ENCODE assay signal across 8 cellular contexts in genomic region chr9:130451509-130452388, GRCh38. TPM values are rescaled to one million over a fixed set of nuclear protein-coding genes. Genes with fewer than 3 reads are reported as not detected.
DNase-seq lines count a peak whose midpoint lies in the region; ATAC-seq and TF ChIP-seq lines count a peak whose summit lies in the region.

No MANE protein-coding gene starts in this region.

- no peak overlapping the region for H3K4me3 Mint-ChIP-seq in immature natural killer cell

- H3K56ac ChIP-seq in mesendoderm (ENCODE audit: low read length) = no peak overlapping the region

- H3K27ac ChIP-seq in KMS-11 = no peak overlapping the region
- H3K27ac ChIP-seq in dorsolateral prefrontal cortex = peak overlapping the region in 20 of 59 donors; percentile 5 to 68 (median 44)
- no peak overlapping the region for H3K27ac ChIP-seq in mesendoderm (ENCODE audit: low read depth, low read length)

- H3K4me2 ChIP-seq in KMS-11 = no peak overlapping the region
- H3K4me2 ChIP-seq in mesendoderm (ENCODE audit: low read length) = no peak overlapping the region

- no peak overlapping the region for H4K5ac ChIP-seq in mesendoderm (ENCODE audit: low read length)

- H3K4ac ChIP-seq in mesendoderm (ENCODE audit: low read depth, low read length) = no peak overlapping the region

- H3K4me1 ChIP-seq in KMS-11 (ENCODE audit: low read depth, poor library complexity, severe bottlenecking) (peaks cover 8% of the 10 kb centered on the region), mesendoderm (ENCODE audit: control insufficient read depth, low read depth, low read length) (peaks cover 8% of the 10 kb centered on the region)

- peak; percentile 92 for DNase-seq in DMS53 (lab: John Stamatoyannopoulos, UW)
- DNase-seq in dorsolateral prefrontal cortex = peak in 8 of 10 donors; percentile 36 to 83 (median 66)
- DNase-seq in mesendoderm = peak; percentile 80
- DNase-seq in immature natural killer cell = no peak

- no peak overlapping the region for H3K23ac ChIP-seq in mesendoderm (ENCODE audit: low read length)

- no peaks in the 10 kb centered on the region for H4K20me1 ChIP-seq in KMS-11 (ENCODE audit: insufficient read depth)

- no peak overlapping the region for H4K8ac ChIP-seq in mesendoderm (ENCODE audit: low read depth, low read length)

- no peaks in the 10 kb centered on the region for H3K4me1 Mint-ChIP-seq in immature natural killer cell

- H3K27me3 Mint-ChIP-seq in immature natural killer cell (ENCODE audit: low read depth in 3 of 3) = peaks cover 3 to 8% (median 3%) of the 10 kb centered on the region in 3 donors

- no peak overlapping the region for H3K9ac ChIP-seq in KMS-11
- H3K9ac ChIP-seq in mesendoderm (ENCODE audit: low read length) = no peak overlapping the region

- H3K27ac Mint-ChIP-seq in immature natural killer cell = no peak overlapping the region

- no peaks in the 10 kb centered on the region for H3K9me3 Mint-ChIP-seq in immature natural killer cell

- WGBS in mesendoderm (ENCODE audit: extremely low coverage, insufficient coverage, low lambda C conversion rate) = no CpG with 5 or more reads among the region's 23 CpGs

- TF ChIP-seq CTCF in KMS-11 (conservative IDR thresholded peaks at IDR 0.05; ENCODE audit: low read depth, low read length) = peak; percentile 62
- peak in 8 of 56 donors; percentile 10 to 36 (median 20) for TF ChIP-seq CTCF in dorsolateral prefrontal cortex (IDR thresholded peaks at IDR 0.05 in 54 of 56, conservative IDR thresholded peaks at IDR 0.05 in 2 of 56; ENCODE audit: low read depth in 1 of 56, partially characterized antibody in 56 of 56)

- no peaks in the 10 kb centered on the region for H3K36me3 Mint-ChIP-seq in immature natural killer cell

- no peaks in the 10 kb centered on the region for H3K79me1 ChIP-seq in mesendoderm (ENCODE audit: low read length)

- H3K36me3 ChIP-seq in KMS-11 (ENCODE audit: insufficient read depth) (no peaks in the 10 kb centered on the region), mesendoderm (ENCODE audit: control insufficient read depth, insufficient read depth, low read length) (no peaks in the 10 kb centered on the region)

- H2BK5ac ChIP-seq in mesendoderm (ENCODE audit: low read length) = no peak overlapping the region

- H2BK15ac ChIP-seq in mesendoderm (replicated peaks; ENCODE audit: low read depth) = no peak overlapping the region

- H3K18ac ChIP-seq in mesendoderm (ENCODE audit: low read length) = no peak overlapping the region

- no peak overlapping the region for H2AFZ ChIP-seq in KMS-11 (ENCODE audit: low read depth)

- H3K27me3 ChIP-seq in KMS-11 (ENCODE audit: insufficient read depth, low read depth) (peaks cover 10% of the 10 kb centered on the region; the same call in 1 of the 2 replicates), dorsolateral prefrontal cortex (no peaks in the 10 kb centered on the region), mesendoderm (ENCODE audit: insufficient read depth, low read length, poor library complexity) (no peaks in the 10 kb centered on the region)

- H3K79me2 ChIP-seq in KMS-11 (ENCODE audit: insufficient read depth, low read depth) (no peaks in the 10 kb centered on the region), mesendoderm (ENCODE audit: control insufficient read depth, insufficient read depth, low read length) (no peaks in the 10 kb centered on the region)

- no peak overlapping the region for H2BK120ac ChIP-seq in mesendoderm (ENCODE audit: low read depth, low read length)

- H3K4me3 ChIP-seq in KMS-11 (IDR thresholded peaks at IDR 0.05; ENCODE audit: insufficient read depth, low read depth, low read length) (no peak overlapping the region), dorsolateral prefrontal cortex (no peak overlapping the region), mesendoderm (ENCODE audit: low read length) (no peak overlapping the region)

- intact Hi-C loops in dorsolateral prefrontal cortex (cut with DNase I) = no loop called here

- no peak for ATAC-seq in GM21367 (IDR thresholded peaks at IDR 0.05; ENCODE audit: unreplicated experiment)
- no peak for ATAC-seq in GM19452 (IDR thresholded peaks at IDR 0.05; ENCODE audit: unreplicated experiment)

- no peak overlapping the region for H2AK5ac ChIP-seq in mesendoderm (ENCODE audit: low read length)

TF ChIP-seq in PFSK-1, 5 proteins besides CTCF, POLR2A, EP300 and RAD21:
- no peak for TF ChIP-seq FOXP2 (optimal IDR thresholded peaks at IDR 0.05; ENCODE audit: borderline replicate concordance, extremely low read depth, extremely low read length, insufficient read depth)
- no peak for TF ChIP-seq REST (IDR thresholded peaks at IDR 0.05; ENCODE audit: insufficient read depth in 1 of 2, low read depth in 2 of 2, low read length in 2 of 2)
- peak; percentile 14; the same call in 1 of the 2 replicates for TF ChIP-seq POLR2AphosphoS5 (IDR thresholded peaks at IDR 0.05; ENCODE audit: low read depth, low read length)

RNA-seq across cellular contexts. Expression of gene ASS1, which starts 7.0 kb away (rescaled TPM):
- 919 TPM for polyA plus RNA-seq in PFSK-1 (2012; ENCODE audit: insufficient read length, low read depth)
- total RNA-seq in dorsolateral prefrontal cortex = 10 to 100 TPM; 18.2 to 91.9 (median 42.6) TPM
- polyA plus RNA-seq in mesendoderm (2013, experiment 1 of 2) = 17.2 TPM
- 17.0 TPM for polyA plus RNA-seq in mesendoderm (2013, experiment 2 of 2)
- not detected for polyA plus RNA-seq in immature natural killer cell

Comparison
In these comparisons a context has a peak if more than half of its experiments do, and no peak if none do; other contexts are left out.
1. DNase-seq: peak in DMS53 (single experiment), dorsolateral prefrontal cortex (8 of 10) and mesendoderm (single experiment); none in immature natural killer cell (0 of 3).